ENCODE assay signal across 22 cellular contexts in genomic region chr1:201224671-201225400, GRCh38. TPM values are rescaled to one million over a fixed set of nuclear protein-coding genes. Genes with fewer than 3 reads are reported as not detected.
DNase-seq lines count a peak whose midpoint lies in the region; ATAC-seq, FAIRE-seq and TF ChIP-seq lines count a peak whose summit lies in the region.
"Had no signal": no experiment of that assay in that cellular context is flagged by ENCODE, and none has a peak within 500 bp of the region (broad histone marks: within the 10 kb centered on the region; RNA-seq: fewer than 3 reads in every experiment).

No MANE protein-coding gene starts in this region.

- WGBS in gastroesophageal sphincter (ENCODE audit: low coverage in 1 of 2), 2 donors: 40% methylated on average over 1 of the region's 7 CpGs; no CpG with 5 or more reads in 1 of the 2 donors

- POLR2A ChIA-PET in A673 (lab: Charles Lee; ENCODE audit: low non-redundant PET): no interaction called here

- no peaks in the 10 kb centered on the region for H3K27me3 ChIP-seq in A673 (replicated peaks; ENCODE audit: insufficient read depth, low read depth, low read length, poor library complexity)
- H3K27me3 ChIP-seq in gastroesophageal sphincter: peaks cover 8% of the 10 kb centered on the region
- H3K27me3 ChIP-seq: pancreas, sigmoid colon had no signal

- H3K9me3 ChIP-seq in A673 (ENCODE audit: low read depth, low read length, poor library complexity, severe bottlenecking) (no peaks in the 10 kb centered on the region), gastroesophageal sphincter (no peaks in the 10 kb centered on the region)
- H3K9me3 ChIP-seq: pancreas, sigmoid colon had no signal

- intact Hi-C loops in A673 (cut with micrococcal nuclease; ENCODE audit: unreplicated experiment): no loop called here
- intact Hi-C loops in left colon (cut with DNase I, micrococcal nuclease): loop anchor here in 1 of 2 donors (10.0 kb wide), 2 partner anchors 80 to 250 kb away; no protein-coding TSS in a partner anchor

- H3K27ac ChIP-seq in A673 (ENCODE audit: low read depth, low read length, poor library complexity, severe bottlenecking) (no peak overlapping the region), gastroesophageal sphincter (no peak overlapping the region)
- H3K27ac ChIP-seq: pancreas, sigmoid colon had no signal

- DNase-seq in A673 (ENCODE audit: low spot score) (peak; percentile 42), Caki2 (ENCODE audit: low read depth) (peak; percentile 1), SKM-1 (lab: John Stamatoyannopoulos, UW; ENCODE audit: unreplicated experiment) (peak; percentile 14), CD1c-positive myeloid dendritic cell (ENCODE audit: extremely low spot score) (no peak), left colon (no peak), H54 (ENCODE audit: insufficient read length, low spot score) (no peak), GOT3 (lab: John Stamatoyannopoulos, UW) (no peak)
- DNase-seq: activated CD4-positive, alpha-beta T cell treated with anti-CD3 and anti-CD28 coated beads for 36 hours; activated naive CD8-positive, alpha-beta T cell treated with anti-CD3 and anti-CD28 coated beads, Interleukin-2, amount 10 ng/mL, durations not matched to agents 7 days and 5 days; activated T-cell treated with anti-CD3 and anti-CD28 coated beads, Interleukin-2, amount 50 U/mL, for 24 hours; COR-L47; cortex of kidney; NCI-H1048; NCI-H2107; pancreas; sigmoid colon; stimulated activated CD4-positive, alpha-beta T cell treated with anti-CD3 and anti-CD28 coated beads, Interleukin-1b, Interleukin-23, amount 100 ng/mL, for 48 hours; T1000 had no signal

- no TSS peak for BruUV-seq in A673 (replicated peaks; lab: Mats Ljungman, UMichigan)

- in situ Hi-C loops in Caki2 (cut with HindIII; ENCODE audit: low pct_unique_long_range_greater_than_20kb, low sequenced_read_pairs): no loop called here

- H3K36me3 ChIP-seq in A673 (ENCODE audit: insufficient read depth, low read length, poor library complexity, severe bottlenecking) (no peaks in the 10 kb centered on the region), gastroesophageal sphincter (no peaks in the 10 kb centered on the region)
- H3K36me3 ChIP-seq: pancreas, sigmoid colon had no signal

- H3K4me1 ChIP-seq in A673 (ENCODE audit: insufficient read depth, low read length, poor library complexity, severe bottlenecking) (no peaks in the 10 kb centered on the region), gastroesophageal sphincter (no peaks in the 10 kb centered on the region)
- H3K4me1 ChIP-seq: pancreas, sigmoid colon had no signal

- ATAC-seq in gastroesophageal sphincter: peak; percentile 6
- ATAC-seq in left colon: no peak
- ATAC-seq: activated CD4-positive, alpha-beta T cell treated with anti-CD3 and anti-CD28 coated beads for 36 hours; pancreas had no signal

- TF ChIP-seq POLR2A in gastroesophageal sphincter (IDR thresholded peaks at IDR 0.05): no peak
- TF ChIP-seq POLR2A in H54 (IDR thresholded peaks at IDR 0.05; ENCODE audit: low read depth, low read length): no peak

- no peak overlapping the region for H3K4me3 ChIP-seq in A673 (ENCODE audit: low read depth, low read length, poor library complexity, severe bottlenecking)
- no peak overlapping the region for H3K4me3 ChIP-seq in gastroesophageal sphincter
- H3K4me3 ChIP-seq: pancreas, sigmoid colon had no signal

- FAIRE-seq in H54 (lab: Jason Lieb, UNC): no peak
- FAIRE-seq: pancreas, urothelium cell line had no signal

- CTCF ChIA-PET in A673 (lab: Charles Lee): no interaction called here

- TF ChIP-seq EP300 in gastroesophageal sphincter (IDR thresholded peaks at IDR 0.05): no peak

- TF ChIP-seq CTCF in A673 (conservative IDR thresholded peaks at IDR 0.05; ENCODE audit: low read depth, low read length) (no peak), gastroesophageal sphincter (IDR thresholded peaks at IDR 0.05) (no peak)

RNA-seq across cellular contexts. Expression of gene IGFN1, which starts 34.2 kb away (rescaled TPM):
- total RNA-seq in A673 (2021): 1.0 and 1.2 TPM in 2 replicates
- 65.4 and 75.0 TPM in 2 replicates for total RNA-seq in Caki2 (2014; rRNA removed; shearing (Covaris generic); ENCODE audit: low replicate concordance)
- total RNA-seq in gastroesophageal sphincter: not detected
- under 1 TPM in 1 of 2 donors, not detected in 1; 0.39 TPM for total RNA-seq in left colon
- total RNA-seq: activated CD4-positive, alpha-beta T cell treated with anti-CD3 and anti-CD28 coated beads for 36 hours; activated naive CD8-positive, alpha-beta T cell treated with anti-CD3 and anti-CD28 coated beads, Interleukin-2, amount 10 ng/mL, durations not matched to agents 7 days and 5 days; glomerular endothelial cell had no signal

RNA-seq across cellular contexts. Expression of gene PKP1, which starts 58.5 kb away (rescaled TPM):
- total RNA-seq in A673 (2021) (492 and 535 TPM in 2 replicates), gastroesophageal sphincter (10 to 100 TPM in 1 of 4 donors, 1 to 10 TPM in 2, under 1 TPM in 1; 0.27 to 12.8 (median 4.0) TPM), left colon (under 1 TPM; 0.18 to 0.42 TPM)
- not detected in 2 replicates for total RNA-seq in Caki2 (2014; rRNA removed; shearing (Covaris generic); ENCODE audit: low replicate concordance)
- total RNA-seq: activated CD4-positive, alpha-beta T cell treated with anti-CD3 and anti-CD28 coated beads for 36 hours; activated naive CD8-positive, alpha-beta T cell treated with anti-CD3 and anti-CD28 coated beads, Interleukin-2, amount 10 ng/mL, durations not matched to agents 7 days and 5 days; SK-MEL-5 had no signal

Comparison
In these comparisons a context has a peak if more than half of its experiments do, and no peak if none do; other contexts are left out.
1. DNase-seq: peak in A673 (single experiment), Caki2 (single experiment) and SKM-1 (single experiment); none in CD1c-positive myeloid dendritic cell (single experiment), left colon (0 of 2), H54 (single experiment) and GOT3 (single experiment).
2. RNA of gene IGFN1, which starts 34.2 kb away (total RNA-seq): 65.4 to 75.0 TPM in Caki2; 1.0 to 1.2 TPM in A673, 0.39 TPM in left colon and not detected in gastroesophageal sphincter; every median in the first group is over 10 times any median in the second.
3. RNA of gene PKP1, which starts 58.5 kb away (total RNA-seq): 492 to 535 TPM in A673; 0.27 to 12.8 TPM in gastroesophageal sphincter, 0.18 to 0.42 TPM in left colon and not detected in Caki2; every median in the first group is over 10 times any median in the second.